Comparison of ENCODE assay signal across 25 cellular contexts in the genomic region with DNA sequence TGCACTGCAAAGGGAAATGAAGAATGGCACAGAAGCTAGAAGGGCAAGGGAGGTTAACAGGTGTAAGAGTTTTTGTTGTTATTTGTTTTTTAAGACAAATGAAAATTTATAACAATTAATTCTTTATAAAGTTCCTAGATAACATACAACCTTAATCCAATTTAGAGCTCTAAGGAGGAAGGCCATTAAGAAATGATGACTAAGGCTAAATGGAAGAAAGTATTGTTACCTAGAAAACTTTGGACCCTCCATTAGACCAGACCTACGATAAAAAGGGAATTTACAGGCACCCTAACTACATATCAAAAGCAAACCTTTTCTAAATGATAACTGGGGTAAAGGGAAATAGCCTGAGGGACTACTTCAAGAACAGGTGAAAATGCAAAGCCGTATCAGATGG.
"Had no signal": no experiment of that assay in that cellular context is flagged by ENCODE, and none has a peak within 500 bp of the region (broad histone marks: within the 10 kb centered on the region; RNA-seq: fewer than 3 reads in every experiment).

No MANE protein-coding gene starts in this region.

- H3K9ac ChIP-seq: neural progenitor cell, parathyroid adenoma had no signal

- DNase-seq: naive thymus-derived CD4-positive, alpha-beta T cell; natural killer cell; occipital lobe; ovary; psoas muscle; right cardiac atrium; stimulated activated CD4-positive, alpha-beta T cell treated with anti-CD3 and anti-CD28 coated beads, Interleukin-15, amount 100 ng/mL, for 24 hours; stimulated activated CD4-positive, alpha-beta T cell treated with anti-CD3 and anti-CD28 coated beads, Interleukin-2, amount 100 ng/mL, for 24 hours; stimulated activated CD4-positive, alpha-beta T cell treated with anti-CD3 and anti-CD28 coated beads, Interleukin-2, amount 100 ng/mL, for 48 hours; stimulated activated CD4-positive, alpha-beta T cell treated with anti-CD3 and anti-CD28 coated beads, Interleukin-4, amount 100 ng/mL, for 24 hours; stimulated activated naive B cell treated with anti-CD40 and anti-IgM and Interleukin-4, amounts not matched to agents 10 μg/mL and 1 μg/mL and 100 μg/mL, for 72 hours; stimulated activated naive CD4-positive, alpha-beta T cell treated with Interleukin-2 at 50 U/mL for 16 hours; stomach; thyroid gland; trophoblast cell; upper lobe of left lung had no signal

- H3K27me3 ChIP-seq: neural progenitor cell, ovary, stomach, thyroid gland, tibial nerve, upper lobe of left lung, vagina had no signal

- H3K9me3 ChIP-seq: ovary, psoas muscle, stomach, thoracic aorta, thyroid gland, tibial nerve, upper lobe of left lung, vagina had no signal

- H3K4me2 ChIP-seq: neural progenitor cell had no signal

- FAIRE-seq: urothelium cell line had no signal

- H3K4me3 ChIP-seq: neural progenitor cell, ovary, psoas muscle, skin epidermis, stomach, thoracic aorta, thyroid gland, tibial nerve, upper lobe of left lung, vagina had no signal

- H2AFZ ChIP-seq: neural progenitor cell, parathyroid adenoma had no signal

- H3K4me1 ChIP-seq: parathyroid adenoma, psoas muscle, thyroid gland, upper lobe of left lung, vagina had no signal

- ATAC-seq: naive thymus-derived CD4-positive, alpha-beta T cell; natural killer cell; psoas muscle; right cardiac atrium; sciatic nerve; stimulated activated effector memory CD8-positive, alpha-beta T cell treated with anti-CD3 and anti-CD28 coated beads, Interleukin-12 subunit alpha, Interleukin-12 subunit beta, amount 100 ng/mL, for 72 hours; stimulated activated naive B cell treated with anti-CD40 and anti-IgM and Interleukin-4, amounts not matched to agents 10 μg/mL and 1 μg/mL and 100 μg/mL, for 72 hours had no signal

- H3K27ac ChIP-seq: neural progenitor cell, ovary, parathyroid adenoma, psoas muscle, skin epidermis, stomach, thoracic aorta, thyroid gland, tibial nerve, upper lobe of left lung, vagina had no signal

- H3K36me3 ChIP-seq: neural progenitor cell, ovary, stomach, thoracic aorta, thyroid gland, tibial nerve, upper lobe of left lung, vagina had no signal
